8 cellular contexts compared by ENCODE assay signal in genomic region chr12:123633379-123634141, GRCh38. TPM values are rescaled to one million over a fixed set of nuclear protein-coding genes. Genes with fewer than 3 reads are reported as not detected.
A peak's percentile ranks its signal among the peaks of the same experiment; 100 is the strongest.
DNase-seq lines count a peak whose midpoint lies in the region; ATAC-seq, FAIRE-seq and TF ChIP-seq lines count a peak whose summit lies in the region.

TSS of gene EIF2B1 (minus strand) at chr12:123633686. CDS start at chr12:123633557, 129 bp downstream.
TSS of gene GTF2H3 (plus strand) at chr12:123633829. CDS start at chr12:123633860, 31 bp downstream.

- H3K4me2 ChIP-seq in Loucy (ENCODE audit: low read depth, low read length, poor library complexity, severe bottlenecking): peak within 1 kb of the TSS; percentile 96

- no peaks in the 10 kb centered on the region for H3K9me2 ChIP-seq in Loucy (replicated peaks; ENCODE audit: low read depth, low read length)

- H3K36me3 ChIP-seq in Loucy (ENCODE audit: insufficient read depth, low read length): peaks cover 17% of the 10 kb centered on the region; the same call in 1 of the 2 replicates

- TF ChIP-seq CTCF in Loucy (conservative IDR thresholded peaks at IDR 0.05; ENCODE audit: low read length): no peak

- H3K4me3 Mint-ChIP-seq in natural killer cell treated with Interleukin-12 subunit alpha and Interleukin-12 subunit beta and Interleukin-15 and Interleukin-18, amount 100 ng/mL, for 72 hours: peak within 1 kb of the TSS; percentile 97

- ATAC-seq in natural killer cell treated with Interleukin-12 subunit alpha and Interleukin-12 subunit beta and Interleukin-15 and Interleukin-18, amount 100 ng/mL, for 72 hours: peak; percentile 99 to 100
- ATAC-seq in stimulated activated naive CD8-positive, alpha-beta T cell treated with anti-CD3 and anti-CD28 coated beads, Interleukin-15, Interleukin-2, amounts not matched to agents 100 U/mL and 50 U/mL, for 24 hours: peak; percentile 99

- H3K27me3 Mint-ChIP-seq in natural killer cell treated with Interleukin-12 subunit alpha and Interleukin-12 subunit beta and Interleukin-15 and Interleukin-18, amount 100 ng/mL, for 72 hours: no peaks in the 10 kb centered on the region

- DNase-seq in EL (peak; percentile 97), H54 (ENCODE audit: insufficient read length, low spot score) (peak; percentile 96), fibroblast of peridontal ligament (ENCODE audit: extremely low read depth) (peak; percentile 93)
- DNase-seq in activated T-helper 9 cell treated with anti-CD3 and anti-CD28 coated beads, Interleukin-2, amount 50 U/mL, for 16 hours (ENCODE audit: low read depth): peak; percentile 97
- DNase-seq in natural killer cell treated with Interleukin-12 subunit alpha and Interleukin-12 subunit beta and Interleukin-15 and Interleukin-18, amount 100 ng/mL, for 72 hours (ENCODE audit: low spot score): peak; percentile 98
- DNase-seq in stimulated activated naive CD8-positive, alpha-beta T cell treated with anti-CD3 and anti-CD28 coated beads, Interleukin-15, Interleukin-2, amounts not matched to agents 100 U/mL and 50 U/mL, for 24 hours: peak; percentile 98

- peaks cover 21% of the 10 kb centered on the region for H3K36me3 Mint-ChIP-seq in natural killer cell treated with Interleukin-12 subunit alpha and Interleukin-12 subunit beta and Interleukin-15 and Interleukin-18, amount 100 ng/mL, for 72 hours

- TF ChIP-seq POLR2A in H54 (IDR thresholded peaks at IDR 0.05; ENCODE audit: low read depth, low read length): peak; percentile 80
- TF ChIP-seq POLR2A in Raji (IDR thresholded peaks at IDR 0.05; ENCODE audit: insufficient read depth, low read depth, low read length): peak; percentile 99

- peak; percentile 79 for FAIRE-seq in H54 (lab: Jason Lieb, UNC)

- H3K4me1 ChIP-seq in Loucy (ENCODE audit: insufficient read depth, low read length, poor library complexity, severe bottlenecking): peaks cover 7% of the 10 kb centered on the region

- no peaks in the 10 kb centered on the region for H3K27me3 ChIP-seq in Loucy (ENCODE audit: insufficient read depth, low read length, poor library complexity, severe bottlenecking)

- H3K27ac Mint-ChIP-seq in natural killer cell treated with Interleukin-12 subunit alpha and Interleukin-12 subunit beta and Interleukin-15 and Interleukin-18, amount 100 ng/mL, for 72 hours: peak within 1 kb of the TSS; percentile 91 to 96

- H3K4me1 Mint-ChIP-seq in natural killer cell treated with Interleukin-12 subunit alpha and Interleukin-12 subunit beta and Interleukin-15 and Interleukin-18, amount 100 ng/mL, for 72 hours (ENCODE audit: low read depth in 2 of 2): peaks cover 21 to 27% of the 10 kb centered on the region in 2 donors

- no peaks in the 10 kb centered on the region for H3K9me3 ChIP-seq in Loucy (ENCODE audit: insufficient read depth, low read depth, low read length)

- no peaks in the 10 kb centered on the region for H3K9me3 Mint-ChIP-seq in natural killer cell treated with Interleukin-12 subunit alpha and Interleukin-12 subunit beta and Interleukin-15 and Interleukin-18, amount 100 ng/mL, for 72 hours

- peak within 1 kb of the TSS; percentile 89 for H3K9ac ChIP-seq in Loucy (ENCODE audit: low read depth, low read length, poor library complexity, severe bottlenecking)

- H3K4me3 ChIP-seq in Loucy (ENCODE audit: low read length, poor library complexity, severe bottlenecking): peak within 1 kb of the TSS; percentile 84

- peak within 1 kb of the TSS; percentile 77 for H2AFZ ChIP-seq in Loucy (ENCODE audit: low read length)

- peaks cover 34% of the 10 kb centered on the region for H3K79me2 ChIP-seq in Loucy (ENCODE audit: insufficient read depth, low read length)

- no peaks in the 10 kb centered on the region for H3F3A ChIP-seq in Loucy (ENCODE audit: low read depth)

- H4K20me1 ChIP-seq in Loucy (ENCODE audit: insufficient read depth, low read length, poor library complexity, severe bottlenecking): no peaks in the 10 kb centered on the region

RNA-seq across cellular contexts. Expression of gene EIF2B1, which starts in this region (rescaled TPM):
- 10 to 100 TPM; 76.5 to 77.8 TPM for total RNA-seq in natural killer cell treated with Interleukin-12 subunit alpha and Interleukin-12 subunit beta and Interleukin-15 and Interleukin-18, amount 100 ng/mL, for 72 hours

RNA-seq across cellular contexts. Expression of gene GTF2H3, which starts in this region (rescaled TPM):
- total RNA-seq in natural killer cell treated with Interleukin-12 subunit alpha and Interleukin-12 subunit beta and Interleukin-15 and Interleukin-18, amount 100 ng/mL, for 72 hours: 10 to 100 TPM; 41.6 to 57.4 TPM

Comparison
In these comparisons a context has a peak if more than half of its experiments do, and no peak if none do; other contexts are left out.
1. Peak in every context shown above with its lines: DNase-seq, ATAC-seq and H3K4me3 ChIP-seq.